Comparison of ENCODE assay signal across 9 cellular contexts in the genomic region with DNA sequence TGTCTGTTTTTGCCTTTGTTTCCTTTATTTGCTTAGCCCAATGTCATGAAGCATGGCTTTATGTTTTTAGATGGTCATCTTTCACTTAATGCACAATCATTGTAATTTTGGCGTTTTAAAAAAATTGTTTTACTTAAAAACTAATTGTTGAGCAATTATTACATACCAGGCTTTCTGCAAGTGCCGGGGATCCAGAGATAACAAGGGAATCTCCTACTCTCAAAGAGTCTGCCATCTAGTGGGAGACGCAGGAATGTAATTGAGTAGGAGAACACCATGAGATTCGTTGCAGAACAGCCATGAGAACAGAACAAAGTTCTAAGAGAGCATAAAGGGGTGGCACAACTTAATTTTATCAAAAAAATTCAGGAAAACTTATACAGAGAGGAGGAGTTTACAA. TPM values are rescaled to one million over a fixed set of nuclear protein-coding genes. Genes with fewer than 3 reads are reported as not detected.
DNase-seq lines count a peak whose midpoint lies in the region; ATAC-seq, FAIRE-seq and TF ChIP-seq lines count a peak whose summit lies in the region.
"Not testable (repeated sequence)": the region's sequence is repeated elsewhere in the genome, so short reads cannot be mapped to it uniquely, and the experiment has no call there.
"Had no signal": no experiment of that assay in that cellular context is flagged by ENCODE, and none has a peak within 500 bp of the region (broad histone marks: within the 10 kb centered on the region; RNA-seq: fewer than 3 reads in every experiment).

No MANE protein-coding gene starts in this region.

- intact Hi-C loops in left ventricle myocardium superior (cut with micrococcal nuclease); pancreas (cut with DNase I): not testable (repeated sequence)

- not testable (repeated sequence) for H3K4me3 ChIP-seq in pancreas

- peak; percentile 50 for ATAC-seq in left ventricle myocardium superior
- peak; percentile 72 to 86 (median 80) for ATAC-seq in pancreas

- H3K4me1 ChIP-seq in pancreas, result not testable (repeated sequence)

- TF ChIP-seq CTCF in VCaP (conservative IDR thresholded peaks at IDR 0.05) (peak; percentile 79), pancreas (IDR thresholded peaks at IDR 0.05) (peak in 3 of 4 donors; percentile 22 to 40 (median 36))

- not testable (repeated sequence) for H3K27ac ChIP-seq in VCaP, pancreas

- DNase-seq in EL, result peak; percentile 49
- peak; percentile 22 for DNase-seq in HT1080 (ENCODE audit: low read depth)
- peak; percentile 70 for DNase-seq in NCI-H82 (lab: John Stamatoyannopoulos, UW)
- DNase-seq in left ventricle myocardium superior, result not testable (repeated sequence)
- peak in 1 of 6 donors; percentile 22 for DNase-seq in pancreas

- not testable (repeated sequence) for H3K9me3 ChIP-seq in pancreas

- WGBS in pancreas, 2 donors, result 0 to 1% methylated on average over 3 to 4 of the region's 4 CpGs

- FAIRE-seq in colon (lab: Jason Lieb, UNC) (peak; percentile 88), pancreas (lab: Jason Lieb, UNC) (peak; percentile 96)

- H3K36me3 ChIP-seq in pancreas, result not testable (repeated sequence)

- H3K27me3 ChIP-seq in pancreas, result not testable (repeated sequence)

RNA-seq across cellular contexts. Expression of gene XCL1, which starts 2.2 kb away (rescaled TPM):
- total RNA-seq in HT1080 (2014; rRNA removed; shearing (Covaris generic)), result not detected in 2 replicates
- polyA plus RNA-seq in HT1080 (2015; cell fraction: cytosol; rRNA removed), result not detected in 2 replicates
- polyA plus RNA-seq in HT1080 (2015; cell fraction: nucleus; rRNA removed), result not detected in 2 replicates
- total RNA-seq in left ventricle myocardium superior (0.67 TPM), pancreas (under 1 TPM in 2 of 6 donors, not detected in 4; 0.14 to 0.28 TPM)
- polyA plus RNA-seq in pancreas, result under 1 TPM in 1 of 2 donors, not detected in 1; 0.09 TPM
- total RNA-seq: posterior vena cava had no signal

RNA-seq across cellular contexts. Expression of gene XCL2, which starts 30.4 kb away (rescaled TPM):
- total RNA-seq in HT1080 (2014; rRNA removed; shearing (Covaris generic)), result not detected in 2 replicates
- polyA plus RNA-seq in HT1080 (2015; cell fraction: cytosol; rRNA removed), result not detected in 2 replicates
- not detected in 2 replicates for polyA plus RNA-seq in HT1080 (2015; cell fraction: nucleus; rRNA removed)
- total RNA-seq in left ventricle myocardium superior (not detected), pancreas (under 1 TPM in 1 of 6 donors, not detected in 5; 0.52 TPM)
- polyA plus RNA-seq in pancreas, result under 1 TPM in 1 of 2 donors, not detected in 1; 0.23 TPM
- total RNA-seq: cardiac septum, posterior vena cava had no signal
